In the genomic region with DNA sequence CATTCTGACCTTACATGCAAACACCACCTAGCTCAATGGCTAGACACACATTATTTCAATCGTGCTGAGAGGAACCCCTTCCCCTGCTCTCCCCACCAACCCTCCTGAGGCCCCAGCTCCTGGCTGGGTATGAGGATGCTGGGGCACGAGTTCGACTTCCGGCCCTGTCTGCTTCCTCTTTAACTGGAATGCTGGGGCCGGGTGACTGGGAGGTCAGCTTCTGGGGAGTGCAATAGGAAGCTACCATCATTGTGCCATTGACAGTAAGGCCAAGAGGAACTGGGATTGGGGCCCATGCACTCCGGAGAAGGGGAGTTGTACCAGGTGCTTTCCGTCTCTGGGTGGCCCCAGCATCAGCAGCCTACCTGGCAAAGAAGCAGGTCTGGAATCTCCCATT, we compare ENCODE assay signal across 22 cellular contexts. TPM values are rescaled to one million over a fixed set of nuclear protein-coding genes. Genes with fewer than 3 reads are reported as not detected.
A peak's percentile ranks its signal among the peaks of the same experiment; 100 is the strongest.
DNase-seq lines count a peak whose midpoint lies in the region; ATAC-seq and TF ChIP-seq lines count a peak whose summit lies in the region.
"Had no signal": no experiment of that assay in that cellular context is flagged by ENCODE, and none has a peak within 500 bp of the region (broad histone marks: within the 10 kb centered on the region; RNA-seq: fewer than 3 reads in every experiment).

No MANE protein-coding gene starts in this region.

- no peak overlapping the region for H3K4me3 Mint-ChIP-seq in dendritic cell treated with granulocyte-macrophage colony-stimulating factor and Interleukin-4, amounts not matched to agents 40 ng/mL and 50 ng/mL, for 4 days
- H3K4me3 Mint-ChIP-seq in activated CD4-positive, alpha-beta memory T cell treated with anti-CD3 and anti-CD28 coated beads for 36 hours: no peak overlapping the region
- H3K4me3 Mint-ChIP-seq: activated naive CD4-positive, alpha-beta T cell treated with anti-CD3 and anti-CD28 coated beads for 36 hours; naive B cell had no signal

- H3K4me1 Mint-ChIP-seq in dendritic cell treated with granulocyte-macrophage colony-stimulating factor and Interleukin-4, amounts not matched to agents 40 ng/mL and 50 ng/mL, for 4 days (ENCODE audit: low read depth): peaks cover 64% of the 10 kb centered on the region
- H3K4me1 Mint-ChIP-seq in activated CD4-positive, alpha-beta memory T cell treated with anti-CD3 and anti-CD28 coated beads for 36 hours (ENCODE audit: low read depth): no peaks in the 10 kb centered on the region

- peak; percentile 55 for DNase-seq in SIG-M5 treated with dmso at 0.1 percent for 504 hours (lab: John Stamatoyannopoulos, UW; ENCODE audit: unreplicated experiment)
- DNase-seq in SIG-M5 (lab: John Stamatoyannopoulos, UW): no peak
- DNase-seq in lung (ENCODE audit: low spot score): peak; percentile 65
- DNase-seq in transverse colon: peak; percentile 38
- no peak for DNase-seq in activated CD4-positive, alpha-beta memory T cell treated with anti-CD3 and anti-CD28 coated beads for 36 hours
- no peak for DNase-seq in SW480 (ENCODE audit: low spot score)
- no peak for DNase-seq in foreskin melanocyte
- DNase-seq: activated CD8-positive, alpha-beta memory T cell treated with anti-CD3 and anti-CD28 coated beads, Interleukin-2, amount 50 U/mL, for 4 hours; activated naive CD4-positive, alpha-beta T cell treated with anti-CD3 and anti-CD28 coated beads for 36 hours; DMS79 treated with DMSO at 0.1 percent for 48 hours; dorsolateral prefrontal cortex; kidney; MG63; naive B cell; NCI-H2029 treated with DMSO at 0.1 percent for 48 hours; NCI-H526 treated with DMSO at 0.1 percent for 48 hours; stimulated activated CD4-positive, alpha-beta T cell treated with anti-CD3 and anti-CD28 coated beads, Interleukin-1b, Interleukin-23, amount 100 ng/mL, for 48 hours had no signal

- H3K9me3 Mint-ChIP-seq in dendritic cell treated with granulocyte-macrophage colony-stimulating factor and Interleukin-4, amounts not matched to agents 40 ng/mL and 50 ng/mL, for 4 days: no peaks in the 10 kb centered on the region
- no peaks in the 10 kb centered on the region for H3K9me3 Mint-ChIP-seq in activated CD4-positive, alpha-beta memory T cell treated with anti-CD3 and anti-CD28 coated beads for 36 hours
- H3K9me3 Mint-ChIP-seq: activated naive CD4-positive, alpha-beta T cell treated with anti-CD3 and anti-CD28 coated beads for 36 hours had no signal

- ATAC-seq in lung (ENCODE audit: insufficient read depth, low FRiP score): peak; percentile 51

- in situ Hi-C loops in transverse colon (cut with MboI; ENCODE audit: low pct_ligation_motif_present in 1 of 4, low pct_unique_long_range_greater_than_20kb in 1 of 4, low sequenced_read_pairs in 3 of 4): no loop called here

- CTCF ChIA-PET in activated CD4-positive, alpha-beta memory T cell treated with anti-CD3 and anti-CD28 coated beads for 36 hours (lab: Charles Lee): no interaction called here

- POLR2A ChIA-PET in activated CD4-positive, alpha-beta memory T cell treated with anti-CD3 and anti-CD28 coated beads for 36 hours (lab: Charles Lee): no interaction called here

- no peaks in the 10 kb centered on the region for H3K36me3 Mint-ChIP-seq in dendritic cell treated with granulocyte-macrophage colony-stimulating factor and Interleukin-4, amounts not matched to agents 40 ng/mL and 50 ng/mL, for 4 days (ENCODE audit: low read depth)
- no peaks in the 10 kb centered on the region for H3K36me3 Mint-ChIP-seq in activated CD4-positive, alpha-beta memory T cell treated with anti-CD3 and anti-CD28 coated beads for 36 hours

- WGBS in lung, 2 donors: 20 to 46% methylated on average over 7 of the region's 7 CpGs
- WGBS in transverse colon (ENCODE audit: low coverage in 1 of 2), 2 donors: 70% methylated on average over 7 of the region's 7 CpGs; no CpG with 5 or more reads in 1 of the 2 donors

- no peaks in the 10 kb centered on the region for H3K9me3 ChIP-seq in lung (ENCODE audit: control insufficient read depth in 2 of 2, insufficient read depth in 1 of 2, low read length in 1 of 2)
- no peaks in the 10 kb centered on the region for H3K9me3 ChIP-seq in transverse colon
- H3K9me3 ChIP-seq: heart right ventricle, MG63, tibial artery had no signal

- H3K36me3 ChIP-seq in lung (ENCODE audit: control insufficient read depth in 2 of 2, insufficient read depth in 2 of 2, low read length in 2 of 2) (no peaks in the 10 kb centered on the region), transverse colon (no peaks in the 10 kb centered on the region)
- H3K36me3 ChIP-seq: heart right ventricle, MG63, tibial artery had no signal

- intact Hi-C loops in dendritic cell treated with granulocyte-macrophage colony-stimulating factor and Interleukin-4, amounts not matched to agents 40 ng/mL and 50 ng/mL, for 4 days (cut with micrococcal nuclease): no loop called here
- intact Hi-C loops in transverse colon (cut with DNase I; ENCODE audit: low total_unique reads): loop anchor here (5.0 kb wide), 1 partner anchor 39 kb away; no protein-coding TSS in a partner anchor
- intact Hi-C loops in activated CD4-positive, alpha-beta memory T cell treated with anti-CD3 and anti-CD28 coated beads for 36 hours (cut with micrococcal nuclease): no loop called here

- H3K27ac ChIP-seq in lung (ENCODE audit: low read depth in 1 of 2, low read length in 1 of 2) (no peak overlapping the region), transverse colon (no peak overlapping the region)
- H3K27ac ChIP-seq: 22Rv1, C4-2B, dorsolateral prefrontal cortex, tibial artery had no signal

- TF ChIP-seq EP300 in transverse colon (IDR thresholded peaks at IDR 0.05; ENCODE audit: low read depth): no peak

- peak overlapping the region; percentile 32 for H3K27ac Mint-ChIP-seq in dendritic cell treated with granulocyte-macrophage colony-stimulating factor and Interleukin-4, amounts not matched to agents 40 ng/mL and 50 ng/mL, for 4 days
- no peak overlapping the region for H3K27ac Mint-ChIP-seq in activated CD4-positive, alpha-beta memory T cell treated with anti-CD3 and anti-CD28 coated beads for 36 hours
- H3K27ac Mint-ChIP-seq: activated naive CD4-positive, alpha-beta T cell treated with anti-CD3 and anti-CD28 coated beads for 36 hours had no signal

- H3K27me3 Mint-ChIP-seq in dendritic cell treated with granulocyte-macrophage colony-stimulating factor and Interleukin-4, amounts not matched to agents 40 ng/mL and 50 ng/mL, for 4 days: peaks cover 32% of the 10 kb centered on the region
- peaks cover 3% of the 10 kb centered on the region for H3K27me3 Mint-ChIP-seq in activated CD4-positive, alpha-beta memory T cell treated with anti-CD3 and anti-CD28 coated beads for 36 hours

- H3K27me3 ChIP-seq in lung (ENCODE audit: control insufficient read depth, insufficient read depth) (no peaks in the 10 kb centered on the region), transverse colon (no peaks in the 10 kb centered on the region)
- H3K27me3 ChIP-seq: MG63, tibial artery had no signal

- TF ChIP-seq CTCF in lung (IDR thresholded peaks at IDR 0.05; ENCODE audit: control extremely low read depth, extremely low read depth) (no peak), transverse colon (IDR thresholded peaks at IDR 0.05) (no peak)

- H3K4me3 ChIP-seq in lung (no peak overlapping the region), transverse colon (no peak overlapping the region)
- H3K4me3 ChIP-seq: dorsolateral prefrontal cortex, heart right ventricle, MG63, tibial artery had no signal

- H3K4me1 ChIP-seq in lung (ENCODE audit: control insufficient read depth in 2 of 2, insufficient read depth in 2 of 2, low read length in 2 of 2) (peaks cover 0 to 7% of the 10 kb centered on the region in 2 donors), transverse colon (peaks cover 5 to 14% (median 7%) of the 10 kb centered on the region in 4 donors)

- no peak for TF ChIP-seq POLR2A in transverse colon (IDR thresholded peaks at IDR 0.05)

RNA-seq across cellular contexts. Expression of a gene that starts 15.6 kb away (rescaled TPM):
- 10 to 100 TPM; 72.1 to 74.4 TPM for total RNA-seq in lung
- polyA plus RNA-seq in lung: 10 to 100 TPM; 22.7 to 77.3 TPM
- total RNA-seq in transverse colon: 100 to 1,000 TPM in 2 of 4 donors, 10 to 100 TPM in 2; 49.8 to 223 (median 114) TPM
- total RNA-seq in activated CD4-positive, alpha-beta memory T cell treated with anti-CD3 and anti-CD28 coated beads for 36 hours: 10 to 100 TPM; 85.4 to 95.1 TPM

Comparison
In these comparisons a context has a peak if more than half of its experiments do, and no peak if none do; other contexts are left out.
1. DNase-seq: peak in SIG-M5 treated with dmso at 0.1 percent for 504 hours (single experiment), lung (single experiment) and transverse colon (single experiment); none in SIG-M5 (single experiment), activated CD4-positive, alpha-beta memory T cell treated with anti-CD3 and anti-CD28 coated beads for 36 hours (single experiment), SW480 (single experiment) and foreskin melanocyte (single experiment).